Comparison of ENCODE assay signal across 2 cellular contexts in genomic region chr2:174763793-174764179, GRCh38.
TF ChIP-seq lines count a peak whose summit lies in the region.

No MANE protein-coding gene starts in this region.

TF ChIP-seq in GM23338, 12 proteins besides CTCF, POLR2A, EP300 and RAD21 (continued from another document):
- no peak for TF ChIP-seq ETS1 (IDR thresholded peaks at IDR 0.05)
- TF ChIP-seq CREB1 (CRISPR knock-in tag; IDR thresholded peaks at IDR 0.05; ENCODE audit: low read depth): no peak
- no peak for TF ChIP-seq NANOG (IDR thresholded peaks at IDR 0.05; ENCODE audit: borderline replicate concordance)
- TF ChIP-seq ZNF331 (CRISPR knock-in tag; IDR thresholded peaks at IDR 0.05; ENCODE audit: low read depth): no peak
- TF ChIP-seq ZNF114 (CRISPR knock-in tag; IDR thresholded peaks at IDR 0.05): no peak
- TF ChIP-seq, protein P1, sequence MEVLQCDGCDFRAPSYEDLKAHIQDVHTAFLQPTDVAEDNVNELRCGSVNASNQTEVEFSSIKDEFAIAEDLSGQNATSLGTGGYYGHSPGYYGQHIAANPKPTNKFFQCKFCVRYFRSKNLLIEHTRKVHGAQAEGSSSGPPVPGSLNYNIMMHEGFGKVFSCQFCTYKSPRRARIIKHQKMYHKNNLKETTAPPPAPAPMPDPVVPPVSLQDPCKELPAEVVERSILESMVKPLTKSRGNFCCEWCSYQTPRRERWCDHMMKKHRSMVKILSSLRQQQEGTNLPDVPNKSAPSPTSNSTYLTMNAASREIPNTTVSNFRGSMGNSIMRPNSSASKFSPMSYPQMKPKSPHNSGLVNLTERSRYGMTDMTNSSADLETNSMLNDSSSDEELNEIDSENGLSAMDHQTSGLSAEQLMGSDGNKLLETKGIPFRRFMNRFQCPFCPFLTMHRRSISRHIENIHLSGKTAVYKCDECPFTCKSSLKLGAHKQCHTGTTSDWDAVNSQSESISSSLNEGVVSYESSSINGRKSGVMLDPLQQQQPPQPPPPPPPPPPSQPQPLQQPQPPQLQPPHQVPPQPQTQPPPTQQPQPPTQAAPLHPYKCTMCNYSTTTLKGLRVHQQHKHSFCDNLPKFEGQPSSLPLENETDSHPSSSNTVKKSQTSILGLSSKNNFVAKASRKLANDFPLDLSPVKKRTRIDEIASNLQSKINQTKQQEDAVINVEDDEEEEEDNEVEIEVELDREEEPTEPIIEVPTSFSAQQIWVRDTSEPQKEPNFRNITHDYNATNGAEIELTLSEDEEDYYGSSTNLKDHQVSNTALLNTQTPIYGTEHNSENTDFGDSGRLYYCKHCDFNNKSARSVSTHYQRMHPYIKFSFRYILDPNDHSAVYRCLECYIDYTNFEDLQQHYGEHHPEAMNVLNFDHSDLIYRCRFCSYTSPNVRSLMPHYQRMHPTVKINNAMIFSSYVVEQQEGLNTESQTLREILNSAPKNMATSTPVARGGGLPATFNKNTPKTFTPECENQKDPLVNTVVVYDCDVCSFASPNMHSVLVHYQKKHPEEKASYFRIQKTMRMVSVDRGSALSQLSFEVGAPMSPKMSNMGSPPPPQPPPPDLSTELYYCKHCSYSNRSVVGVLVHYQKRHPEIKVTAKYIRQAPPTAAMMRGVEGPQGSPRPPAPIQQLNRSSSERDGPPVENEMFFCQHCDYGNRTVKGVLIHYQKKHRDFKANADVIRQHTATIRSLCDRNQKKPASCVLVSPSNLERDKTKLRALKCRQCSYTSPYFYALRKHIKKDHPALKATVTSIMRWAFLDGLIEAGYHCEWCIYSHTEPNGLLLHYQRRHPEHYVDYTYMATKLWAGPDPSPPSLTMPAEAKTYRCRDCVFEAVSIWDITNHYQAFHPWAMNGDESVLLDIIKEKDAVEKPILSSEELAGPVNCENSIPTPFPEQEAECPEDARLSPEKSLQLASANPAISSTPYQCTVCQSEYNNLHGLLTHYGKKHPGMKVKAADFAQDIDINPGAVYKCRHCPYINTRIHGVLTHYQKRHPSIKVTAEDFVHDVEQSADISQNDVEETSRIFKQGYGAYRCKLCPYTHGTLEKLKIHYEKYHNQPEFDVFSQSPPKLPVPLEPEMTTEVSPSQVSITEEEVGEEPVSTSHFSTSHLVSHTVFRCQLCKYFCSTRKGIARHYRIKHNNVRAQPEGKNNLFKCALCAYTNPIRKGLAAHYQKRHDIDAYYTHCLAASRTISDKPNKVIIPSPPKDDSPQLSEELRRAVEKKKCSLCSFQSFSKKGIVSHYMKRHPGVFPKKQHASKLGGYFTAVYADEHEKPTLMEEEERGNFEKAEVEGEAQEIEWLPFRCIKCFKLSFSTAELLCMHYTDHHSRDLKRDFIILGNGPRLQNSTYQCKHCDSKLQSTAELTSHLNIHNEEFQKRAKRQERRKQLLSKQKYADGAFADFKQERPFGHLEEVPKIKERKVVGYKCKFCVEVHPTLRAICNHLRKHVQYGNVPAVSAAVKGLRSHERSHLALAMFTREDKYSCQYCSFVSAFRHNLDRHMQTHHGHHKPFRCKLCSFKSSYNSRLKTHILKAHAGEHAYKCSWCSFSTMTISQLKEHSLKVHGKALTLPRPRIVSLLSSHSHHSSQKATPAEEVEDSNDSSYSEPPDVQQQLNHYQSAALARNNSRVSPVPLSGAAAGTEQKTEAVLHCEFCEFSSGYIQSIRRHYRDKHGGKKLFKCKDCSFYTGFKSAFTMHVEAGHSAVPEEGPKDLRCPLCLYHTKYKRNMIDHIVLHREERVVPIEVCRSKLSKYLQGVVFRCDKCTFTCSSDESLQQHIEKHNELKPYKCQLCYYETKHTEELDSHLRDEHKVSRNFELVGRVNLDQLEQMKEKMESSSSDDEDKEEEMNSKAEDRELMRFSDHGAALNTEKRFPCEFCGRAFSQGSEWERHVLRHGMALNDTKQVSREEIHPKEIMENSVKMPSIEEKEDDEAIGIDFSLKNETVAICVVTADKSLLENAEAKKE (CRISPR knock-in tag; IDR thresholded peaks at IDR 0.05): no peak
- TF ChIP-seq, protein P2, sequence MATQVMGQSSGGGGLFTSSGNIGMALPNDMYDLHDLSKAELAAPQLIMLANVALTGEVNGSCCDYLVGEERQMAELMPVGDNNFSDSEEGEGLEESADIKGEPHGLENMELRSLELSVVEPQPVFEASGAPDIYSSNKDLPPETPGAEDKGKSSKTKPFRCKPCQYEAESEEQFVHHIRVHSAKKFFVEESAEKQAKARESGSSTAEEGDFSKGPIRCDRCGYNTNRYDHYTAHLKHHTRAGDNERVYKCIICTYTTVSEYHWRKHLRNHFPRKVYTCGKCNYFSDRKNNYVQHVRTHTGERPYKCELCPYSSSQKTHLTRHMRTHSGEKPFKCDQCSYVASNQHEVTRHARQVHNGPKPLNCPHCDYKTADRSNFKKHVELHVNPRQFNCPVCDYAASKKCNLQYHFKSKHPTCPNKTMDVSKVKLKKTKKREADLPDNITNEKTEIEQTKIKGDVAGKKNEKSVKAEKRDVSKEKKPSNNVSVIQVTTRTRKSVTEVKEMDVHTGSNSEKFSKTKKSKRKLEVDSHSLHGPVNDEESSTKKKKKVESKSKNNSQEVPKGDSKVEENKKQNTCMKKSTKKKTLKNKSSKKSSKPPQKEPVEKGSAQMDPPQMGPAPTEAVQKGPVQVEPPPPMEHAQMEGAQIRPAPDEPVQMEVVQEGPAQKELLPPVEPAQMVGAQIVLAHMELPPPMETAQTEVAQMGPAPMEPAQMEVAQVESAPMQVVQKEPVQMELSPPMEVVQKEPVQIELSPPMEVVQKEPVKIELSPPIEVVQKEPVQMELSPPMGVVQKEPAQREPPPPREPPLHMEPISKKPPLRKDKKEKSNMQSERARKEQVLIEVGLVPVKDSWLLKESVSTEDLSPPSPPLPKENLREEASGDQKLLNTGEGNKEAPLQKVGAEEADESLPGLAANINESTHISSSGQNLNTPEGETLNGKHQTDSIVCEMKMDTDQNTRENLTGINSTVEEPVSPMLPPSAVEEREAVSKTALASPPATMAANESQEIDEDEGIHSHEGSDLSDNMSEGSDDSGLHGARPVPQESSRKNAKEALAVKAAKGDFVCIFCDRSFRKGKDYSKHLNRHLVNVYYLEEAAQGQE (IDR thresholded peaks at IDR 0.05; ENCODE audit: unreplicated experiment): no peak
- no peak for TF ChIP-seq POLR2AphosphoS5 (IDR thresholded peaks at IDR 0.05; ENCODE audit: low read depth)
- TF ChIP-seq EZH2 (IDR thresholded peaks at IDR 0.05; ENCODE audit: low read depth, unreplicated experiment): no peak
- TF ChIP-seq EZH2phosphoT487 (IDR thresholded peaks at IDR 0.05; ENCODE audit: unreplicated experiment): no peak
- no peak for TF ChIP-seq STAT1 (IDR thresholded peaks at IDR 0.05; ENCODE audit: unreplicated experiment)
TF ChIP-seq in GM23338: peak in this region for 0.

TF ChIP-seq in endothelial cell of umbilical vein, 7 proteins besides CTCF, POLR2A, EP300 and RAD21 (continued from another document):
- TF ChIP-seq, protein P3, sequence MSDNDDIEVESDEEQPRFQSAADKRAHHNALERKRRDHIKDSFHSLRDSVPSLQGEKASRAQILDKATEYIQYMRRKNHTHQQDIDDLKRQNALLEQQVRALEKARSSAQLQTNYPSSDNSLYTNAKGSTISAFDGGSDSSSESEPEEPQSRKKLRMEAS (IDR thresholded peaks at IDR 0.05; ENCODE audit: insufficient read depth, insufficient read length): no peak
- TF ChIP-seq POLR2AphosphoS5 (IDR thresholded peaks at IDR 0.05; ENCODE audit: insufficient read depth, low read depth, low read length) (no peak), MYC (IDR thresholded peaks at IDR 0.05; ENCODE audit: low read depth, low read length) (no peak), FOS (IDR thresholded peaks at IDR 0.05; ENCODE audit: borderline replicate concordance, insufficient read depth, low read length) (no peak)
